Comparison of ENCODE assay signal across 19 cellular contexts in the genomic region with DNA sequence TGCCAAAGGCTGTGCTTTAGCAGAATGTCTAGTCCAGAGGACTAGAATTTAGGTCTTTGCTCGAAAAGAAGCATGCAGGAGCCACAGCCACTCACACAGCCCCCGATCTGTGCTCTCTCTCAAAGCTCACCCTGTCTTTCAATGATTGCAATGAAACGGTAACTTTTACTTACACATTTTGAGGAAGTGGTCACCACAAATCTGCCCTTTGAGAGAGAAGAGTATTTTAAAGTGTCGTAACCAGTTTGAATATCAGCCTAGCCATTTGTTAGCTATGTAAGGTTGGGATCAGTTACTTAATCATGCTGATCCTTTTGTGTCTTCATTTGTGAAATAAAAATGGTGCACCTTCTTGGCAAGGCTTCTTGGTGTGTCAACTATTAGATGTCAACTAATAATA.
A peak's percentile ranks its signal among the peaks of the same experiment; 100 is the strongest.
DNase-seq lines count a peak whose midpoint lies in the region; ATAC-seq lines count a peak whose summit lies in the region.
"Had no signal": no experiment of that assay in that cellular context is flagged by ENCODE, and none has a peak within 500 bp of the region (broad histone marks: within the 10 kb centered on the region; RNA-seq: fewer than 3 reads in every experiment).

No MANE protein-coding gene starts in this region.

- H3K27me3 Mint-ChIP-seq in activated T-cell treated with anti-CD3 and anti-CD28 coated beads, Interleukin-2, amount 50 U/mL, for 24 hours = peaks cover 3% of the 10 kb centered on the region
- H3K27me3 Mint-ChIP-seq: activated CD4-positive, alpha-beta memory T cell treated with anti-CD3 and anti-CD28 coated beads for 36 hours; type B pancreatic cell had no signal

- ATAC-seq in GM19351 (IDR thresholded peaks at IDR 0.05; ENCODE audit: unreplicated experiment) (peak; percentile 88), HG03520 (IDR thresholded peaks at IDR 0.05; ENCODE audit: unreplicated experiment) (peak; percentile 61), HG02642 (IDR thresholded peaks at IDR 0.05; ENCODE audit: poor library complexity, unreplicated experiment) (no peak)
- ATAC-seq in activated naive CD4-positive, alpha-beta T cell treated with anti-CD3 and anti-CD28 coated beads, Interleukin-2, amount 50 U/mL, for 72 hours = no peak
- ATAC-seq: left lobe of liver had no signal

- no peak overlapping the region for H3K4me3 Mint-ChIP-seq in activated T-cell treated with anti-CD3 and anti-CD28 coated beads, Interleukin-2, amount 50 U/mL, for 24 hours
- H3K4me3 Mint-ChIP-seq: activated CD4-positive, alpha-beta memory T cell treated with anti-CD3 and anti-CD28 coated beads for 36 hours; activated T-helper 1 cell treated with anti-CD3 and anti-CD28 coated beads, Interleukin-12 subunit alpha, Interleukin-12 subunit beta, Interleukin-2, Interleukin-4 antibody, amounts not matched to agents 30 ng/mL and 10 ng/mL and 1 ng/mL, durations not matched to agents 14 hours and 24 hours and 36 hours; endodermal cell; type B pancreatic cell had no signal

- DNase-seq in Ammon's horn (ENCODE audit: low spot score) (peak; percentile 36), SIG-M5 (lab: John Stamatoyannopoulos, UW) (peak; percentile 54), NCI-H1694 (lab: John Stamatoyannopoulos, UW) (no peak)
- DNase-seq in activated naive CD4-positive, alpha-beta T cell treated with anti-CD3 and anti-CD28 coated beads, Interleukin-2, amount 50 U/mL, for 72 hours (ENCODE audit: low spot score in 2 of 2) = no peak
- DNase-seq in activated T-cell treated with anti-CD3 and anti-CD28 coated beads, Interleukin-2, amount 50 U/mL, for 24 hours = no peak
- DNase-seq: activated CD4-positive, alpha-beta memory T cell treated with anti-CD3 and anti-CD28 coated beads for 36 hours; endodermal cell; GOT3; NCI-H187; NCI-H446 treated with DMSO at 0.1 percent for 48 hours; ovary; SK-N-SH; stimulated activated naive CD4-positive, alpha-beta T cell had no signal

- no peaks in the 10 kb centered on the region for H3K4me1 Mint-ChIP-seq in activated T-cell treated with anti-CD3 and anti-CD28 coated beads, Interleukin-2, amount 50 U/mL, for 24 hours (ENCODE audit: low read depth)
- H3K4me1 Mint-ChIP-seq: endodermal cell had no signal

- no peak overlapping the region for H3K27ac Mint-ChIP-seq in activated naive CD4-positive, alpha-beta T cell treated with anti-CD3 and anti-CD28 coated beads, Interleukin-2, amount 50 U/mL, for 72 hours
- no peak overlapping the region for H3K27ac Mint-ChIP-seq in activated T-cell treated with anti-CD3 and anti-CD28 coated beads, Interleukin-2, amount 50 U/mL, for 24 hours
- H3K27ac Mint-ChIP-seq: activated CD4-positive, alpha-beta memory T cell treated with anti-CD3 and anti-CD28 coated beads for 36 hours; activated T-helper 1 cell treated with anti-CD3 and anti-CD28 coated beads, Interleukin-12 subunit alpha, Interleukin-12 subunit beta, Interleukin-2, Interleukin-4 antibody, amounts not matched to agents 30 ng/mL and 10 ng/mL and 1 ng/mL, durations not matched to agents 14 hours and 24 hours and 36 hours; endodermal cell; type B pancreatic cell had no signal

- H3K36me3 Mint-ChIP-seq in activated naive CD4-positive, alpha-beta T cell treated with anti-CD3 and anti-CD28 coated beads, Interleukin-2, amount 50 U/mL, for 72 hours = no peaks in the 10 kb centered on the region
- no peaks in the 10 kb centered on the region for H3K36me3 Mint-ChIP-seq in activated T-cell treated with anti-CD3 and anti-CD28 coated beads, Interleukin-2, amount 50 U/mL, for 24 hours (ENCODE audit: low read depth)
- H3K36me3 Mint-ChIP-seq: activated CD4-positive, alpha-beta memory T cell treated with anti-CD3 and anti-CD28 coated beads for 36 hours; type B pancreatic cell had no signal

- H3K9me3 Mint-ChIP-seq in activated naive CD4-positive, alpha-beta T cell treated with anti-CD3 and anti-CD28 coated beads, Interleukin-2, amount 50 U/mL, for 72 hours = peaks cover 4 to 8% of the 10 kb centered on the region in 2 donors
- H3K9me3 Mint-ChIP-seq in activated T-cell treated with anti-CD3 and anti-CD28 coated beads, Interleukin-2, amount 50 U/mL, for 24 hours = peaks cover 5% of the 10 kb centered on the region
- H3K9me3 Mint-ChIP-seq: activated CD4-positive, alpha-beta memory T cell treated with anti-CD3 and anti-CD28 coated beads for 36 hours; activated T-helper 1 cell treated with anti-CD3 and anti-CD28 coated beads, Interleukin-12 subunit alpha, Interleukin-12 subunit beta, Interleukin-2, Interleukin-4 antibody, amounts not matched to agents 30 ng/mL and 10 ng/mL and 1 ng/mL, durations not matched to agents 14 hours and 24 hours and 36 hours; endodermal cell; type B pancreatic cell had no signal

Comparison
In these comparisons a context has a peak if more than half of its experiments do, and no peak if none do; other contexts are left out.
1. DNase-seq: peak in Ammon's horn (single experiment) and SIG-M5 (single experiment); none in NCI-H1694 (single experiment), activated naive CD4-positive, alpha-beta T cell treated with anti-CD3 and anti-CD28 coated beads, Interleukin-2, amount 50 U/mL, for 72 hours (0 of 2) and activated T-cell treated with anti-CD3 and anti-CD28 coated beads, Interleukin-2, amount 50 U/mL, for 24 hours (single experiment).
2. ATAC-seq: peak in GM19351 (single experiment) and HG03520 (single experiment); none in activated naive CD4-positive, alpha-beta T cell treated with anti-CD3 and anti-CD28 coated beads, Interleukin-2, amount 50 U/mL, for 72 hours (0 of 2) and HG02642 (single experiment).